1 cellular context compared by ENCODE assay signal in the genomic region with DNA sequence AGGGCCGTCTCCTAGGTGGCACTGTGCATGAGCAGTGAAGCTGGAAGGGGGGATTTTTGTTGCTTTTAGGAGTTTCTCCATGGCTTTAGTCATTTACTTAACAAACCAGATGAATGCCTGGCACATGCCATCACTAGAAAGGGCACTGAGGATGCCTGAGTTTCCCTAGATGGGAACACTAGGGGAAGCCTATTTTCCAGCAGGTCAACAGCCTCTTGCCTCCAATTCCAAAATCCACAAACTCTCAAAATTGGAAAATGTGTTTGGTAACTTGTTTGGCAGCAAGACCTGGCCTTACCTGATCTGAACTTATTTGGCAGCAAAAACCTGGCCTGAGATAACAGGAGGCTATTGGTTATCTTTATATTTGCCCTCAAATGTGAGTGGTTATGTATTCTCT.
TF ChIP-seq lines count a peak whose summit lies in the region.

No MANE protein-coding gene starts in this region.

TF ChIP-seq in endothelial cell of umbilical vein, 7 proteins besides CTCF, POLR2A, EP300 and RAD21:
- no peak for TF ChIP-seq MAX (IDR thresholded peaks at IDR 0.05; ENCODE audit: insufficient read depth, insufficient read length)
- TF ChIP-seq MYC (IDR thresholded peaks at IDR 0.05; ENCODE audit: low read depth, low read length): no peak
- TF ChIP-seq JUN (IDR thresholded peaks at IDR 0.05; ENCODE audit: borderline replicate concordance, insufficient read depth, insufficient read length, low read depth): no peak
- no peak for TF ChIP-seq POLR2AphosphoS5 (IDR thresholded peaks at IDR 0.05; ENCODE audit: insufficient read depth, low read depth, low read length)
- no peak for TF ChIP-seq GATA2 (IDR thresholded peaks at IDR 0.05; ENCODE audit: insufficient read depth, insufficient read length, low read depth, low read length)
- TF ChIP-seq EZH2 (IDR thresholded peaks at IDR 0.05; ENCODE audit: borderline replicate concordance, low read depth, low read length, severe bottlenecking): no peak
- TF ChIP-seq FOS (IDR thresholded peaks at IDR 0.05; ENCODE audit: borderline replicate concordance, insufficient read depth, low read length): no peak
